In the genomic region with DNA sequence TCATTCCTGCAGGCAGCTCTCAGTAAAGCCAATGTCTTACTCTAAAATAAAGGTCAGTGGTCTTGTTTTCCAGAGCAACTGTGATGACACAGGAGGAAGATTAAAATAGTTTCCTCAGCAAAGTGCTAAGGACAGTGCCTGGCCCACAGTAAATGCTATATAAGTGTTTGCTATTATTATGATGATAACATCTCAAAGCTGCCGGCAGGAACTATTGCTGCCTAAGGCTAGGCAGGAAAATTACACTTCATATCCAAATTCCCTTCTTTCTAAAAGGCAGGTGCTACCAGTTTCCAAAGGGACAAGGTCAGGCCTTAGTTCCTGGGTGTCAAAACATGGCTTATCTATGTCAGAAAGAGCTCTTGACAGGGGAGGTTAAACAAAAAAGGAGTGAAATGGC, we compare ENCODE assay signal across 21 cellular contexts.
DNase-seq lines count a peak whose midpoint lies in the region; ATAC-seq and TF ChIP-seq lines count a peak whose summit lies in the region.
"Had no signal": no experiment of that assay in that cellular context is flagged by ENCODE, and none has a peak within 500 bp of the region (broad histone marks: within the 10 kb centered on the region; RNA-seq: fewer than 3 reads in every experiment).

No MANE protein-coding gene starts in this region.

- no peaks in the 10 kb centered on the region for H3K4me1 Mint-ChIP-seq in type B pancreatic cell (ENCODE audit: unreplicated experiment)

- WGBS in mesenchymal stem cell: 100% methylated on average over 1 of the region's 1 CpG

- H2AK5ac ChIP-seq in mesenchymal stem cell (ENCODE audit: low read length, severe bottlenecking): no peak overlapping the region

- H3K18ac ChIP-seq in mesenchymal stem cell (ENCODE audit: low read depth in 1 of 2, low read length in 2 of 2): no peak overlapping the region

- ATAC-seq in left colon: no peak
- ATAC-seq: A549, HCT116 had no signal

- no peak overlapping the region for H3K23ac ChIP-seq in mesenchymal stem cell (ENCODE audit: low read length in 2 of 2)

- no peak overlapping the region for H4K8ac ChIP-seq in mesenchymal stem cell (ENCODE audit: low read length)

- DNase-seq in NCI-H1092 treated with DMSO at 0.1 percent for 48 hours (lab: John Stamatoyannopoulos, UW) (peak; percentile 25), NCI-H1092 (lab: John Stamatoyannopoulos, UW) (no peak), NCI-H1105 (lab: John Stamatoyannopoulos, UW) (peak; percentile 3), NCI-H748 treated with DMSO at 0.1 percent for 48 hours (lab: John Stamatoyannopoulos, UW) (peak; percentile 63), SK-N-DZ (ENCODE audit: low spot score) (peak; percentile 21), mesenchymal stem cell (no peak), left colon (no peak), type B pancreatic cell (ENCODE audit: extremely low spot score, unreplicated experiment) (no peak)
- DNase-seq: AML-193; CD4-positive, alpha-beta T cell; DMS153; DMS79; GDM1; GOT3; H7; HFFc6 had no signal

- intact Hi-C loops in left colon (cut with DNase I, micrococcal nuclease): no loop called here

- H4K91ac ChIP-seq in mesenchymal stem cell (ENCODE audit: low read length): no peak overlapping the region

- H3K9me3 ChIP-seq in mesenchymal stem cell (ENCODE audit: control insufficient read depth, low read length): no peaks in the 10 kb centered on the region
- H3K9me3 ChIP-seq: A549 had no signal

- H3K36me3 Mint-ChIP-seq in type B pancreatic cell: no peaks in the 10 kb centered on the region

- no peak overlapping the region for H3K27ac Mint-ChIP-seq in type B pancreatic cell
- H3K27ac Mint-ChIP-seq: CD4-positive, alpha-beta T cell; HFFc6 had no signal

- H3K79me1 ChIP-seq in mesenchymal stem cell (replicated peaks; ENCODE audit: low read length, poor library complexity, severe bottlenecking): no peaks in the 10 kb centered on the region

- no peaks in the 10 kb centered on the region for H3K27me3 ChIP-seq in mesenchymal stem cell (ENCODE audit: control insufficient read depth in 1 of 2, insufficient read depth in 1 of 2, low read length in 2 of 2)

- no peaks in the 10 kb centered on the region for H3K9me3 Mint-ChIP-seq in type B pancreatic cell
- H3K9me3 Mint-ChIP-seq: CD4-positive, alpha-beta T cell; HFFc6 had no signal

- no peak overlapping the region for H3K4me3 Mint-ChIP-seq in type B pancreatic cell
- H3K4me3 Mint-ChIP-seq: CD4-positive, alpha-beta T cell; HFFc6 had no signal

- H3K14ac ChIP-seq in mesenchymal stem cell (ENCODE audit: low read length in 2 of 2): no peak overlapping the region

- no peak overlapping the region for H3K4me2 ChIP-seq in mesenchymal stem cell (ENCODE audit: low read length, poor library complexity, severe bottlenecking)
- H3K4me2 ChIP-seq: A549 had no signal

- no peak overlapping the region for H2AFZ ChIP-seq in mesenchymal stem cell (ENCODE audit: low read depth, low read length)

- no peaks in the 10 kb centered on the region for H3K36me3 ChIP-seq in mesenchymal stem cell (ENCODE audit: control insufficient read depth in 1 of 2, insufficient read depth in 2 of 2, low read depth in 1 of 2, low read length in 2 of 2)

- no peak for TF ChIP-seq CTCF in type B pancreatic cell (conservative IDR thresholded peaks at IDR 0.05)

- no peak overlapping the region for H3K4me3 ChIP-seq in mesenchymal stem cell (ENCODE audit: insufficient read depth in 1 of 2, low read depth in 1 of 2, low read length in 2 of 2)
- H3K4me3 ChIP-seq: A549 had no signal

- no peak overlapping the region for H2BK5ac ChIP-seq in mesenchymal stem cell (ENCODE audit: low read depth, low read length, poor library complexity, severe bottlenecking)

- H2BK15ac ChIP-seq in mesenchymal stem cell (ENCODE audit: low read depth, poor library complexity, severe bottlenecking): no peak overlapping the region

- H3K4me1 ChIP-seq in mesenchymal stem cell (ENCODE audit: control insufficient read depth, insufficient read depth, low read depth, low read length): no peaks in the 10 kb centered on the region
- H3K4me1 ChIP-seq: A549 had no signal

- no peak overlapping the region for H3K9ac ChIP-seq in mesenchymal stem cell (ENCODE audit: low read length)

- peaks cover 10% of the 10 kb centered on the region for H3K27me3 Mint-ChIP-seq in type B pancreatic cell

- no peak overlapping the region for H2BK120ac ChIP-seq in mesenchymal stem cell (ENCODE audit: low read depth, low read length)

- H3K4ac ChIP-seq in mesenchymal stem cell (ENCODE audit: low read depth in 1 of 2, low read length in 2 of 2): no peak overlapping the region

- no peak overlapping the region for H2BK12ac ChIP-seq in mesenchymal stem cell (ENCODE audit: low read length in 2 of 2)

- no peak overlapping the region for H3K27ac ChIP-seq in mesenchymal stem cell (ENCODE audit: low read length, poor library complexity, severe bottlenecking)
- H3K27ac ChIP-seq: 22Rv1, A549, C4-2B, HL-60 had no signal

Comparison
In these comparisons a context has a peak if more than half of its experiments do, and no peak if none do; other contexts are left out.
1. DNase-seq: peak in NCI-H1092 treated with DMSO at 0.1 percent for 48 hours (single experiment), NCI-H1105 (single experiment), NCI-H748 treated with DMSO at 0.1 percent for 48 hours (single experiment) and SK-N-DZ (single experiment); none in NCI-H1092 (single experiment), mesenchymal stem cell (single experiment), left colon (0 of 2) and type B pancreatic cell (single experiment).